Comparison of ENCODE assay signal across 11 cellular contexts in the genomic region with DNA sequence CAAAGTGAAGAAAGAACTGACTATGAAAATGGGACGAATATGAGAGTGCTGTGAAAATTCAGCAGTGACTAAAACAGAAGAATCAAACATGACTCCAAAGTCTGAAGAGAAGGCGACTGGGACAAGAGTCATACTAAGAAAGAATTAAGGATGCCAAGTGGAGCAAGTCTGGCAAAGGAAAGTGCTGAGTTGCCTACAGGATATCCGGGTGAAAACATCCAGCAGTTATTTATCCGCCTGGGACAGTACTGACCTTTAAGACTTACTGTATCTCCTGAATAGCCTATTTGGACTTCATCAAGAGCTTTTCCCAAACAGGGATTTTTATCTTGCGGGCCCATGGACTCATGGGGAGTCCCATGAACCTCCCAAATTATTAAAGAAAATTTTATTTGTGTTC. TPM values are rescaled to one million over a fixed set of nuclear protein-coding genes. Genes with fewer than 3 reads are reported as not detected.
A peak's percentile ranks its signal among the peaks of the same experiment; 100 is the strongest.
DNase-seq lines count a peak whose midpoint lies in the region; ATAC-seq and TF ChIP-seq lines count a peak whose summit lies in the region.
"Had no signal": no experiment of that assay in that cellular context is flagged by ENCODE, and none has a peak within 500 bp of the region (broad histone marks: within the 10 kb centered on the region; RNA-seq: fewer than 3 reads in every experiment).

No MANE protein-coding gene starts in this region.

- H3K9ac ChIP-seq in smooth muscle cell (ENCODE audit: low read depth) = peak overlapping the region; percentile 86

- H3K79me2 ChIP-seq in smooth muscle cell (ENCODE audit: low read depth) = no peaks in the 10 kb centered on the region

- H3K9me3 ChIP-seq in ascending aorta (no peaks in the 10 kb centered on the region), smooth muscle cell (replicated peaks; ENCODE audit: low read depth) (no peaks in the 10 kb centered on the region)

- no peaks in the 10 kb centered on the region for H4K20me1 ChIP-seq in smooth muscle cell (ENCODE audit: low read depth)

- H3F3A ChIP-seq in smooth muscle cell (ENCODE audit: low read depth) = peaks cover 27% of the 10 kb centered on the region

- intact Hi-C loops in ascending aorta (cut with DNase I) = loop anchor here (1.0 to 2.0 kb wide), 3 partner anchors 41 to 338 kb away; a partner anchor contains a TSS
- intact Hi-C loops in Right ventricle myocardium superior (cut with DNase I) = loop anchor here (5.0 kb wide), 2 partner anchors 76 to 339 kb away; a partner anchor contains a TSS

- H3K4me1 ChIP-seq in ascending aorta (peaks cover 0 to 9% of the 10 kb centered on the region in 2 donors), smooth muscle cell (ENCODE audit: low read depth) (peaks cover 6% of the 10 kb centered on the region)

- H3K36me3 ChIP-seq in ascending aorta = no peaks in the 10 kb centered on the region
- H3K36me3 ChIP-seq in smooth muscle cell (ENCODE audit: low read depth) = no peaks in the 10 kb centered on the region

- no peaks in the 10 kb centered on the region for H3K27me3 ChIP-seq in ascending aorta
- no peaks in the 10 kb centered on the region for H3K27me3 ChIP-seq in smooth muscle cell (ENCODE audit: low read depth)

- peak overlapping the region; percentile 0 for H2AFZ ChIP-seq in smooth muscle cell (ENCODE audit: low read depth)

- peak; percentile 47 for DNase-seq in GM03348 (ENCODE audit: low spot score)
- DNase-seq in ascending aorta (ENCODE audit: low spot score in 2 of 2) = peak in 1 of 2 donors; percentile 74
- no peak for DNase-seq in Right ventricle myocardium superior
- no peak for DNase-seq in smooth muscle cell (lab: John Stamatoyannopoulos, UW; ENCODE audit: unreplicated experiment)
- DNase-seq in HuH-7 (ENCODE audit: low spot score) = no peak
- DNase-seq in DMS79 (lab: John Stamatoyannopoulos, UW) = no peak
- DNase-seq in stimulated activated CD4-positive, alpha-beta T cell treated with anti-CD3 and anti-CD28 coated beads, Interleukin-4, amount 100 ng/mL, for 1 hour = no peak
- no peak for DNase-seq in GDM1 (lab: John Stamatoyannopoulos, UW)
- DNase-seq: activated CD8-positive, alpha-beta T cell treated with anti-CD3 and anti-CD28 coated beads, Interleukin-2, amount 10 ng/mL, durations not matched to agents 7 days and 5 days; cerebellar nuclear complex; SHP77 treated with DMSO at 0.1 percent for 48 hours had no signal

- H3K27ac ChIP-seq in ascending aorta (peak overlapping the region; percentile 73 to 84), smooth muscle cell (ENCODE audit: low read depth) (peak overlapping the region; percentile 97)

- H3K4me3 ChIP-seq in ascending aorta (peak overlapping the region in 1 of 2 donors; percentile 48), smooth muscle cell (no peak overlapping the region)

- 28% methylated on average over 5 of the region's 5 CpGs for WGBS in smooth muscle cell (ENCODE audit: low lambda C conversion rate)

- peak overlapping the region; percentile 50 for H3K4me2 ChIP-seq in smooth muscle cell

- TF ChIP-seq CTCF in ascending aorta (IDR thresholded peaks at IDR 0.05) (no peak), smooth muscle cell (IDR thresholded peaks at IDR 0.05; ENCODE audit: borderline replicate concordance, insufficient read depth, poor library complexity, severe bottlenecking) (no peak)

- peak; percentile 81 for ATAC-seq in Right ventricle myocardium superior (ENCODE audit: poor library complexity)
- ATAC-seq: activated CD8-positive, alpha-beta T cell treated with anti-CD3 and anti-CD28 coated beads, Interleukin-2, amount 10 ng/mL, durations not matched to agents 7 days and 5 days had no signal

RNA-seq across cellular contexts. Expression of a gene that starts 41.1 kb away (rescaled TPM):
- total RNA-seq in ascending aorta = 0.75 TPM
- 3.1 TPM for total RNA-seq in Right ventricle myocardium superior
- total RNA-seq in smooth muscle cell = 3.6 and 6.6 TPM in 2 replicates
- polyA plus RNA-seq in smooth muscle cell = 0.84 and 1.1 TPM in 2 replicates
